ENCODE assay signal across 9 cellular contexts in the genomic region with DNA sequence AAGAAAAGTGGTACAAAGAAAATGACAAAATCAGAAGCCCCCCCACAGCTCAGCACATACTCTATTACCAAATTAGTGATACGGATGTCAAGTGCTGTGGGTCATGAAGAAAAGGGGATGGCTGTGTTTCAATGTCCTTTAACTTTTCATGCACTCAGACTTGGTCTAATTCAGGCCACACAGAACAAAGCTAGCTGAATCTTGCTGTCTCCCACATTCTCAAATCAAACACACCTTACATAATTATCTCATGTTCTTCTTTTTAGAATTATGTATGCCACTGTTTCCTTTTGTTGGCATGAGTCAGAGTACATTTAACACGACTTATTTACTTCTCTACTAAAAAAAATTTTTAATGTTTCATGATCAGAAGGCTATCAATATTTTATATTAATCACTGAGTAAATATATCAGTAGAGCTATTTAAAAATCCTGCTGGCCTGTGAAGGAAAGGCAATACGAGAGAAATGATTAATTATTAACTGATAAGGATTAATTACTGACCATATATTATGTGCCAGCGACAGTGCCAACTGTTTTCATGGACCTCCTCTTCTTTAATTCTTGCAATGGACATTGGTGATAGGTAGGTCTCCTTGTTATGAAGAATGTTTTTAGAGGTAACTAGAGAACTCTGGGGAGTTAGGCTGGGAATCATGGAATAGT.
"Had no signal": no experiment of that assay in that cellular context is flagged by ENCODE, and none has a peak within 500 bp of the region (broad histone marks: within the 10 kb centered on the region; RNA-seq: fewer than 3 reads in every experiment).

No MANE protein-coding gene starts in this region.

- FAIRE-seq: H1, H54, HTR-8/SVneo, K562 had no signal

- H2AFZ ChIP-seq: GM23338 had no signal

- H3K4me2 ChIP-seq: GM23338 had no signal

- H3K9me3 Mint-ChIP-seq: GM23338, H9 had no signal

- H3K4me3 Mint-ChIP-seq: GM23338, H9 had no signal

- ATAC-seq: GM23338, K562 had no signal

- DNase-seq: H9, HCEC 1CT, IMR-90, KG1 had no signal

- H3K27ac Mint-ChIP-seq: GM23338, H9 had no signal

- H3K4me1 Mint-ChIP-seq: GM23338, H9 had no signal

- H3K4me3 ChIP-seq: GM23338, K562 had no signal
